8 cellular contexts compared by ENCODE assay signal in genomic region chr12:48716493-48717251, GRCh38. TPM values are rescaled to one million over a fixed set of nuclear protein-coding genes. Genes with fewer than 3 reads are reported as not detected.
DNase-seq lines count a peak whose midpoint lies in the region; ATAC-seq and TF ChIP-seq lines count a peak whose summit lies in the region.

CCNT1 (minus strand) TSS chr12:48716707; CDS start chr12:48716675, 32 bp downstream.

- DNase-seq in DMS153 treated with DMSO at 0.1 percent for 48 hours (lab: John Stamatoyannopoulos, UW; ENCODE audit: unreplicated experiment), result peak; percentile 95
- peak; percentile 82 for DNase-seq in OCI-M2 (lab: John Stamatoyannopoulos, UW; ENCODE audit: unreplicated experiment)
- peak; percentile 98 for DNase-seq in activated T-cell treated with anti-CD3 and anti-CD28 coated beads for 4 hours
- DNase-seq in epidermal melanocyte (ENCODE audit: insufficient read length, low spot score), result peak; percentile 99
- DNase-seq in stimulated activated CD8-positive, alpha-beta memory T cell treated with anti-CD3 and anti-CD28 coated beads, Interleukin-4, amount 100 ng/mL, for 1 hour (ENCODE audit: low read depth in 2 of 2, low spot score in 1 of 2), result peak; percentile 94 to 96

- 0 out of 2 replicates have a peak, but pooled peaks have one; percentile 56 for TF ChIP-seq EP300 in Ishikawa (IDR thresholded peaks at IDR 0.05; ENCODE audit: borderline replicate concordance)

- no peak for TF ChIP-seq RAD21 in Ishikawa (IDR thresholded peaks at IDR 0.05; ENCODE audit: low read depth)

- peaks cover 37% of the 10 kb centered on the region for H3K4me1 ChIP-seq in mononuclear cell (ENCODE audit: insufficient read depth, low read length)

- peak; percentile 97 for ATAC-seq in GM21576 (IDR thresholded peaks at IDR 0.05; ENCODE audit: unreplicated experiment)

- H3K4me3 ChIP-seq in mononuclear cell (ENCODE audit: low read length), result peak within 1 kb of the TSS; percentile 60

- H3K27me3 ChIP-seq in mononuclear cell (ENCODE audit: insufficient read depth, low read length), result no peaks in the 10 kb centered on the region

- H3K9me3 ChIP-seq in mononuclear cell (ENCODE audit: low read depth, low read length), result peaks cover 9% of the 10 kb centered on the region

TF ChIP-seq in Ishikawa, 13 proteins besides CTCF, POLR2A, EP300 and RAD21:
- TF ChIP-seq TAF1 (IDR thresholded peaks at IDR 0.05; ENCODE audit: low read depth) (peak; percentile 67), USF1 (IDR thresholded peaks at IDR 0.05) (peak; percentile 99), FOXM1 (IDR thresholded peaks at IDR 0.05; ENCODE audit: borderline replicate concordance, low read depth) (peak; percentile 69), REST (IDR thresholded peaks at IDR 0.05; ENCODE audit: low read depth) (no peak), MAX (IDR thresholded peaks at IDR 0.05) (peak; percentile 92), EGR1 (IDR thresholded peaks at IDR 0.05) (peak; percentile 97), CREB1 (IDR thresholded peaks at IDR 0.05; ENCODE audit: low read depth) (peak; percentile 91), TCF12 (IDR thresholded peaks at IDR 0.05; ENCODE audit: low read depth) (0 out of 2 replicates have a peak, but pooled peaks have one; percentile 65), CEBPB (IDR thresholded peaks at IDR 0.05) (peak; percentile 40; the same call in 1 of the 2 replicates), NFIC (IDR thresholded peaks at IDR 0.05) (peak; percentile 20), YY1 (IDR thresholded peaks at IDR 0.05; ENCODE audit: low read depth) (peak; percentile 82), ZBTB7A (IDR thresholded peaks at IDR 0.05; ENCODE audit: low read depth) (no peak), TEAD4 (IDR thresholded peaks at IDR 0.05) (peak; percentile 68; the same call in 1 of the 2 replicates)

RNA-seq across cellular contexts. Expression of gene CCNT1, which starts in this region (rescaled TPM):
- total RNA-seq in mononuclear cell, result 120 TPM

Comparison
In these comparisons a context has a peak if more than half of its experiments do, and no peak if none do; other contexts are left out.
1. Peak in every context shown above with its lines: DNase-seq, ATAC-seq and H3K4me3 ChIP-seq.